ENCODE assay signal across 8 cellular contexts in genomic region chr3:172039352-172040077, GRCh38. TPM values are rescaled to one million over a fixed set of nuclear protein-coding genes. Genes with fewer than 3 reads are reported as not detected.
DNase-seq lines count a peak whose midpoint lies in the region; ATAC-seq and TF ChIP-seq lines count a peak whose summit lies in the region.

Gene FNDC3B, plus strand, starts transcription at chr3:172039578. Its CDS starts 72,902 bp downstream, at chr3:172112480.

- POLR2A ChIA-PET in Panc1 (lab: Charles Lee), result interaction anchor here (0.6 to 0.9 kb wide), 5 partner anchors 13 to 177 kb away, joined by 3 to 12 read pairs (median 6); no protein-coding TSS in a partner anchor

- BruUV-seq in Panc1 (replicated peaks; lab: Mats Ljungman, UMichigan), result TSS peak; percentile 45

- H3K36me3 ChIP-seq in Panc1 (ENCODE audit: control insufficient read depth, insufficient read depth, low read length), result peaks cover 10% of the 10 kb centered on the region

- in situ Hi-C loops in Panc1 (cut with HindIII; ENCODE audit: low pct_unique_long_range_greater_than_20kb, low sequenced_read_pairs), result no loop called here

- CTCF ChIA-PET in Panc1 (lab: Charles Lee), result no interaction called here

- H3K27me3 ChIP-seq in Panc1 (ENCODE audit: control insufficient read depth, insufficient read depth, low read length), result no peaks in the 10 kb centered on the region

- intact Hi-C loops in Panc1 (cut with micrococcal nuclease; ENCODE audit: unreplicated experiment), result loop anchor here (5.0 kb wide), 1 partner anchor 98 kb away; no protein-coding TSS in a partner anchor

- peaks cover 33% of the 10 kb centered on the region for H3K4me1 Mint-ChIP-seq in activated T-cell treated with anti-CD3 and anti-CD28 coated beads, Interleukin-2, amount 50 U/mL, for 4 hours (ENCODE audit: low read depth)

- H3K9me3 ChIP-seq in Panc1 (ENCODE audit: control insufficient read depth, insufficient read depth, low read depth, low read length), result no peaks in the 10 kb centered on the region

- H3K36me3 Mint-ChIP-seq in activated T-cell treated with anti-CD3 and anti-CD28 coated beads, Interleukin-2, amount 50 U/mL, for 4 hours (ENCODE audit: insufficient read depth), result no peaks in the 10 kb centered on the region

- ATAC-seq in GM21717 (IDR thresholded peaks at IDR 0.05; ENCODE audit: unreplicated experiment) (peak; percentile 73), Panc1 (peak; percentile 82), esophagus mucosa (peak; percentile 92)
- ATAC-seq in activated T-cell treated with anti-CD3 and anti-CD28 coated beads, Interleukin-2, amount 50 U/mL, for 4 hours, result peak; percentile 89 to 92

- DNase-seq in DMS153 treated with DMSO at 0.1 percent for 48 hours (lab: John Stamatoyannopoulos, UW; ENCODE audit: unreplicated experiment) (peak; percentile 92), KG1 (lab: John Stamatoyannopoulos, UW) (peak; percentile 93), Panc1 (ENCODE audit: low read depth, low spot score) (peak; percentile 72), myocyte (ENCODE audit: low read depth) (peak; percentile 98)
- DNase-seq in activated T-cell treated with anti-CD3 and anti-CD28 coated beads, Interleukin-2, amount 50 U/mL, for 4 hours, result peak; percentile 87
- DNase-seq in stimulated activated CD8-positive, alpha-beta memory T cell treated with anti-CD3 and anti-CD28 coated beads, Interleukin-7, amount 100 ng/mL, for 48 hours (ENCODE audit: extremely low read depth in 1 of 2, low read depth in 1 of 2), result peak; percentile 77 to 81

- peak within 1 kb of the TSS; percentile 95 for H3K4me3 Mint-ChIP-seq in activated T-cell treated with anti-CD3 and anti-CD28 coated beads, Interleukin-2, amount 50 U/mL, for 4 hours

- no peak for TF ChIP-seq CTCF in Panc1 (IDR thresholded peaks at IDR 0.05)

- H3K4me3 ChIP-seq in Panc1 (ENCODE audit: low read depth in 2 of 2, low read length in 2 of 2), result peak within 1 kb of the TSS; percentile 90 to 91

- no peaks in the 10 kb centered on the region for H3K27me3 Mint-ChIP-seq in activated T-cell treated with anti-CD3 and anti-CD28 coated beads, Interleukin-2, amount 50 U/mL, for 4 hours (ENCODE audit: low read depth)

- peaks cover 24% of the 10 kb centered on the region for H3K4me1 ChIP-seq in Panc1 (ENCODE audit: control insufficient read depth, insufficient read depth, low read length)

- H3K9me3 Mint-ChIP-seq in activated T-cell treated with anti-CD3 and anti-CD28 coated beads, Interleukin-2, amount 50 U/mL, for 4 hours, result no peaks in the 10 kb centered on the region

- peak within 1 kb of the TSS; percentile 88 for H3K27ac ChIP-seq in Panc1 (ENCODE audit: low read length)

RNA-seq across cellular contexts. Expression of gene FNDC3B, which starts in this region (rescaled TPM):
- total RNA-seq in Panc1 (2021; ENCODE audit: unreplicated experiment), result 173 TPM
- 49.1 TPM for polyA plus RNA-seq in Panc1 (2012; ENCODE audit: insufficient read length)
- 10 to 100 TPM; 20.3 to 23.9 (median 21.2) TPM for total RNA-seq in activated T-cell treated with anti-CD3 and anti-CD28 coated beads, Interleukin-2, amount 50 U/mL, for 4 hours
- 19.9 TPM for total RNA-seq in esophagus mucosa
- 49.5 and 66.9 TPM in 2 replicates for total RNA-seq in myocyte
- 68.4 TPM for polyA plus RNA-seq in myocyte (2012)

Comparison
In these comparisons a context has a peak if more than half of its experiments do, and no peak if none do; other contexts are left out.
1. Peak in every context shown above with its lines: DNase-seq, ATAC-seq, H3K4me3 ChIP-seq and H3K27ac ChIP-seq.